1 cellular context compared by ENCODE assay signal in genomic region chr16:19110537-19111391, GRCh38.
TF ChIP-seq lines count a peak whose summit lies in the region.

No MANE protein-coding gene starts in this region.

TF ChIP-seq in HepG2, 621 proteins besides CTCF, POLR2A, EP300 and RAD21 (continued from another document and continues in another):
- TF ChIP-seq ZBED4 (CRISPR knock-in tag; IDR thresholded peaks at IDR 0.05; ENCODE audit: borderline replicate concordance) (no peak), ZNF629 (CRISPR knock-in tag; conservative IDR thresholded peaks at IDR 0.05) (no peak), ISX (CRISPR knock-in tag; conservative IDR thresholded peaks at IDR 0.05) (no peak), TP53 (CRISPR knock-in tag; conservative IDR thresholded peaks at IDR 0.05) (no peak), KDM4B (CRISPR knock-in tag; IDR thresholded peaks at IDR 0.05) (no peak; the same call in 1 of the 2 replicates), SATB2 (CRISPR knock-in tag; IDR thresholded peaks at IDR 0.05) (0 out of 2 replicates have a peak, but pooled peaks have one; percentile 55), RBM39 (IDR thresholded peaks at IDR 0.05; ENCODE audit: low read depth, low read length, poor library complexity, severe bottlenecking) (no peak), JARID2 (CRISPR knock-in tag; IDR thresholded peaks at IDR 0.05; ENCODE audit: insufficient replicate concordance) (no peak), ADNP (CRISPR knock-in tag; IDR thresholded peaks at IDR 0.05) (peak; percentile 91; the same call in 1 of the 2 replicates), SMARCE1 (IDR thresholded peaks at IDR 0.05; ENCODE audit: borderline replicate concordance) (no peak), ZNF512 (CRISPR knock-in tag; IDR thresholded peaks at IDR 0.05) (no peak), ZNF282 (IDR thresholded peaks at IDR 0.05; ENCODE audit: partially characterized antibody) (no peak), REL (CRISPR knock-in tag; conservative IDR thresholded peaks at IDR 0.05) (no peak), HIVEP1 (CRISPR knock-in tag; IDR thresholded peaks at IDR 0.05) (no peak), SALL2 (CRISPR knock-in tag; IDR thresholded peaks at IDR 0.05) (no peak), LCORL (IDR thresholded peaks at IDR 0.05) (no peak), LCORL (CRISPR knock-in tag; IDR thresholded peaks at IDR 0.05) (peak; percentile 32; the same call in 1 of the 2 replicates), DR1 (CRISPR knock-in tag; IDR thresholded peaks at IDR 0.05) (no peak), PHF20 (CRISPR knock-in tag; IDR thresholded peaks at IDR 0.05) (no peak), ZNF260 (CRISPR knock-in tag; IDR thresholded peaks at IDR 0.05; ENCODE audit: borderline replicate concordance, low read depth) (no peak), SRF (IDR thresholded peaks at IDR 0.05; ENCODE audit: low read depth, low read length) (no peak), GFI1 (CRISPR knock-in tag; IDR thresholded peaks at IDR 0.05; ENCODE audit: borderline replicate concordance) (peak; percentile 82), HIC2 (CRISPR knock-in tag; IDR thresholded peaks at IDR 0.05; ENCODE audit: low read depth) (no peak), SP5 (CRISPR knock-in tag; IDR thresholded peaks at IDR 0.05; ENCODE audit: borderline replicate concordance, low read depth) (peak; percentile 26; the same call in 1 of the 2 replicates), TEAD3 (CRISPR knock-in tag; optimal IDR thresholded peaks at IDR 0.05; ENCODE audit: borderline replicate concordance) (peak; percentile 42), ZBTB34 (CRISPR knock-in tag; IDR thresholded peaks at IDR 0.05) (no peak), PHF5A (CRISPR knock-in tag; IDR thresholded peaks at IDR 0.05; ENCODE audit: low read depth, unreplicated experiment) (peak; percentile 27), ZNF720 (CRISPR knock-in tag; IDR thresholded peaks at IDR 0.05) (no peak), RFXAP (CRISPR knock-in tag; IDR thresholded peaks at IDR 0.05; ENCODE audit: borderline replicate concordance) (no peak), RFX1 (IDR thresholded peaks at IDR 0.05) (no peak), MATR3 (CRISPR knock-in tag; IDR thresholded peaks at IDR 0.05) (no peak), POGK (CRISPR knock-in tag; conservative IDR thresholded peaks at IDR 0.05) (no peak; the same call in 1 of the 2 replicates), ZNF432 (CRISPR knock-in tag; IDR thresholded peaks at IDR 0.05; ENCODE audit: borderline replicate concordance) (no peak), TFAP4 (IDR thresholded peaks at IDR 0.05; ENCODE audit: borderline replicate concordance, low read depth) (no peak), ZNF101 (CRISPR knock-in tag; IDR thresholded peaks at IDR 0.05; ENCODE audit: borderline replicate concordance, low read depth) (no peak), KAT2B (IDR thresholded peaks at IDR 0.05; ENCODE audit: borderline replicate concordance, low read depth, low read length) (no peak), ZMYM4 (CRISPR knock-in tag; IDR thresholded peaks at IDR 0.05) (no peak), KDM1A (CRISPR knock-in tag; IDR thresholded peaks at IDR 0.05) (peak; percentile 58; the same call in 1 of the 2 replicates), CBX5 (CRISPR knock-in tag; IDR thresholded peaks at IDR 0.05; ENCODE audit: borderline replicate concordance) (no peak), RCOR2 (CRISPR knock-in tag; IDR thresholded peaks at IDR 0.05) (peak; percentile 52; the same call in 1 of the 2 replicates), ZC3H4 (CRISPR knock-in tag; IDR thresholded peaks at IDR 0.05; ENCODE audit: borderline replicate concordance) (no peak), GRHL1 (CRISPR knock-in tag; conservative IDR thresholded peaks at IDR 0.05) (no peak)
- TF ChIP-seq, protein P1, sequence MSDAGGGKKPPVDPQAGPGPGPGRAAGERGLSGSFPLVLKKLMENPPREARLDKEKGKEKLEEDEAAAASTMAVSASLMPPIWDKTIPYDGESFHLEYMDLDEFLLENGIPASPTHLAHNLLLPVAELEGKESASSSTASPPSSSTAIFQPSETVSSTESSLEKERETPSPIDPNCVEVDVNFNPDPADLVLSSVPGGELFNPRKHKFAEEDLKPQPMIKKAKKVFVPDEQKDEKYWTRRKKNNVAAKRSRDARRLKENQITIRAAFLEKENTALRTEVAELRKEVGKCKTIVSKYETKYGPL (CRISPR knock-in tag; IDR thresholded peaks at IDR 0.05), result no peak; the same call in 1 of the 2 replicates
- TF ChIP-seq, protein P2, sequence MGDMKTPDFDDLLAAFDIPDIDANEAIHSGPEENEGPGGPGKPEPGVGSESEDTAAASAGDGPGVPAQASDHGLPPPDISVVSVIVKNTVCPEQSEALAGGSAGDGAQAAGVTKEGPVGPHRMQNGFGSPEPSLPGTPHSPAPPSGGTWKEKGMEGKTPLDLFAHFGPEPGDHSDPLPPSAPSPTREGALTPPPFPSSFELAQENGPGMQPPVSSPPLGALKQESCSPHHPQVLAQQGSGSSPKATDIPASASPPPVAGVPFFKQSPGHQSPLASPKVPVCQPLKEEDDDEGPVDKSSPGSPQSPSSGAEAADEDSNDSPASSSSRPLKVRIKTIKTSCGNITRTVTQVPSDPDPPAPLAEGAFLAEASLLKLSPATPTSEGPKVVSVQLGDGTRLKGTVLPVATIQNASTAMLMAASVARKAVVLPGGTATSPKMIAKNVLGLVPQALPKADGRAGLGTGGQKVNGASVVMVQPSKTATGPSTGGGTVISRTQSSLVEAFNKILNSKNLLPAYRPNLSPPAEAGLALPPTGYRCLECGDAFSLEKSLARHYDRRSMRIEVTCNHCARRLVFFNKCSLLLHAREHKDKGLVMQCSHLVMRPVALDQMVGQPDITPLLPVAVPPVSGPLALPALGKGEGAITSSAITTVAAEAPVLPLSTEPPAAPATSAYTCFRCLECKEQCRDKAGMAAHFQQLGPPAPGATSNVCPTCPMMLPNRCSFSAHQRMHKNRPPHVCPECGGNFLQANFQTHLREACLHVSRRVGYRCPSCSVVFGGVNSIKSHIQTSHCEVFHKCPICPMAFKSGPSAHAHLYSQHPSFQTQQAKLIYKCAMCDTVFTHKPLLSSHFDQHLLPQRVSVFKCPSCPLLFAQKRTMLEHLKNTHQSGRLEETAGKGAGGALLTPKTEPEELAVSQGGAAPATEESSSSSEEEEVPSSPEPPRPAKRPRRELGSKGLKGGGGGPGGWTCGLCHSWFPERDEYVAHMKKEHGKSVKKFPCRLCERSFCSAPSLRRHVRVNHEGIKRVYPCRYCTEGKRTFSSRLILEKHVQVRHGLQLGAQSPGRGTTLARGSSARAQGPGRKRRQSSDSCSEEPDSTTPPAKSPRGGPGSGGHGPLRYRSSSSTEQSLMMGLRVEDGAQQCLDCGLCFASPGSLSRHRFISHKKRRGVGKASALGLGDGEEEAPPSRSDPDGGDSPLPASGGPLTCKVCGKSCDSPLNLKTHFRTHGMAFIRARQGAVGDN (CRISPR knock-in tag; IDR thresholded peaks at IDR 0.05), result no peak
- TF ChIP-seq, protein P3, sequence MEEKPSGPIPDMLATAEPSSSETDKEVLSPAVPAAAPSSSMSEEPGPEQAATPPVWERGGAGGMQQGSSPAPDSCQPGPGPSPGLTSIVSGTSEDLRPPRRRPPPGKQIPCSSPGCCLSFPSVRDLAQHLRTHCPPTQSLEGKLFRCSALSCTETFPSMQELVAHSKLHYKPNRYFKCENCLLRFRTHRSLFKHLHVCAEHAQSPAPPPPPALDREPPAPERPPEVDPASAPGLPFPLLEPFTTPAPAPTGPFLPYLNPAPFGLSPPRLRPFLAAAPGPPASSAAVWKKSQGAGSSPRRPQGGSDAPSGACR (CRISPR knock-in tag; IDR thresholded peaks at IDR 0.05), result no peak
